8 cellular contexts compared by ENCODE assay signal in the genomic region with DNA sequence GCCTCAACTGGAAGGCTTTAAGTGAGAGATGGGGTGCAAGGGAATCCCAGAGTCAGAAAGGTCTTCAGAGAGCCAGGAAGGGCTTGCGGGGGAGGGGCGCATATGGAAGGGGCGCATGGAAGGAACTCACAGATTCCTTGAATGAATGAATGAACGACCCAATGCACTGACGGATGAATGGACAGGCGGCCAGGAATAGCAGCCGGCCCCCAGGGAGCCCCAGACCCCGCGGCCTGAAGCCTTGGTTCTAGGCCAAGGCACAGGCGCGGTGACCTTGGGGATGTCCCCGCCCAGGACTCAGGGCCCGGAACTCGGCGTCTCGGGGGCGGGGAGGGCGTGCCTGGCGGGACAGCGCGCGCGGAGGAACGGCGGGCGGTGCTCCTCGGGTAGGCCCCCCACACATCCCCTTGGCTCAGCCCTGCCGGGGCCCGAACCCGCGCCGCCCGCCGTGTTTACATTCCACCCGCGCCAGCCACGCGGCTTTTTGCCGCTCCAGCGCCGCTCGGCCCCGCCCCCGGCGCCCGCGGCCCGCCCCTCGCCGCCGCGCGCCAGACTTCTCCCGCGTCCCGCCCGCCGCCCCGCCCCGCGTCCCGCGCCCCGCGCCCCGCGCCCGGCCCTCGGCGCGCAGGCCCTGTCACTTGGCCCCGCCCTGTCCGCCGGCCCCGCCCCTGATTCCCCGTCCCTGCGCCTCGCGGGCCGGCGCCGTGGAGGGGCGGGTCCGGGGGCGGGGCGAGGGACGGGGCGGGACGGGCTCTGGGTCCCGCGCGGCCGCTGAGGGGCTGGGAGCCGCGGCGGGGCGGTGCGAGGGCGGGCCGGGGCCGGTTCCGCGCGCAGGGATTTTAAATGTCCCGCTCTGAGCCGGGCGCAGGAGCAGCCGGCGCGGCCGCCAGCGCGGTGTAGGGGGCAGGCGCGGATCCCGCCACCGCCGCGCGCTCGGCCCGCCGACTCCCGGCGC. TPM values are rescaled to one million over a fixed set of nuclear protein-coding genes. Genes with fewer than 3 reads are reported as not detected.
DNase-seq lines count a peak whose midpoint lies in the region; ATAC-seq and TF ChIP-seq lines count a peak whose summit lies in the region.

Gene CCNE1 (plus strand): TSS at position 867 of the 955 bp plus-strand sequence. CDS start 565 bp downstream, outside the sequence.

- peak within 1 kb of the TSS; percentile 44 for H3K27ac ChIP-seq in colonic mucosa

- H3K9me3 ChIP-seq in colonic mucosa: no peaks in the 10 kb centered on the region

- no peak for TF ChIP-seq CTCF in colonic mucosa (IDR thresholded peaks at IDR 0.05)

- H3K4me3 ChIP-seq in colonic mucosa: peak within 1 kb of the TSS; percentile 62

- no peaks in the 10 kb centered on the region for H3K36me3 ChIP-seq in colonic mucosa

- peak; percentile 72 for ATAC-seq in GM19035 (IDR thresholded peaks at IDR 0.05; ENCODE audit: unreplicated experiment)
- ATAC-seq in HG03280 (IDR thresholded peaks at IDR 0.05; ENCODE audit: unreplicated experiment): peak; percentile 79
- peak; percentile 98 for ATAC-seq in left lobe of liver

- no peaks in the 10 kb centered on the region for H3K27me3 ChIP-seq in colonic mucosa

- intact Hi-C loops in colonic mucosa (cut with DNase I): loop anchor here (5.0 kb wide), 1 partner anchor 36 kb away; no protein-coding TSS in a partner anchor

- H3K9ac ChIP-seq in colonic mucosa (ENCODE audit: low read depth in 2 of 2, low read length in 2 of 2): peak within 1 kb of the TSS; percentile 55 to 72

- no peaks in the 10 kb centered on the region for H3K4me1 ChIP-seq in colonic mucosa

- DNase-seq in Ammon's horn (ENCODE audit: low spot score): peak; percentile 93
- DNase-seq in NCI-H510A (lab: John Stamatoyannopoulos, UW): peak; percentile 38
- DNase-seq in activated CD4-positive, alpha-beta T cell treated with anti-CD3 and anti-CD28 coated beads for 48 hours: peak; percentile 96
- peak; percentile 96 for DNase-seq in colonic mucosa
- peak; percentile 94 for DNase-seq in left lobe of liver (ENCODE audit: low spot score)
- DNase-seq in stimulated activated CD4-positive, alpha-beta T cell treated with anti-CD3 and anti-CD28 coated beads, Interleukin-1b, Interleukin-23, amount 100 ng/mL, for 48 hours: peak; percentile 90

RNA-seq across cellular contexts. Expression of gene CCNE1, which starts in this region (rescaled TPM):
- 10 to 100 TPM in 1 of 2 donors, 1 to 10 TPM in 1; 5.1 to 10.6 TPM for total RNA-seq in colonic mucosa
- 0.20 TPM for total RNA-seq in left lobe of liver

Comparison
In these comparisons a context has a peak if more than half of its experiments do, and no peak if none do; other contexts are left out.
1. Peak in every context shown above with its lines: DNase-seq, ATAC-seq, H3K4me3 ChIP-seq and H3K27ac ChIP-seq.
2. Peak in DNase-seq and ATAC-seq in left lobe of liver; RNA of the gene not detected or under 1 TPM.
3. DNase-seq: peak in every context shown above with its lines; median percentile 96 in activated CD4-positive, alpha-beta T cell treated with anti-CD3 and anti-CD28 coated beads for 48 hours; 96 in colonic mucosa; 94 in left lobe of liver; 93 in Ammon's horn; 90 in stimulated activated CD4-positive, alpha-beta T cell treated with anti-CD3 and anti-CD28 coated beads, Interleukin-1b, Interleukin-23, amount 100 ng/mL, for 48 hours; 38 in NCI-H510A.